In genomic region chr7:50542132-50542531, GRCh38 we compare ENCODE assay signal across 25 cellular contexts. TPM values are rescaled to one million over a fixed set of nuclear protein-coding genes. Genes with fewer than 3 reads are reported as not detected.
A peak's percentile ranks its signal among the peaks of the same experiment; 100 is the strongest.
DNase-seq lines count a peak whose midpoint lies in the region; ATAC-seq, FAIRE-seq and TF ChIP-seq lines count a peak whose summit lies in the region.
"Had no signal": no experiment of that assay in that cellular context is flagged by ENCODE, and none has a peak within 500 bp of the region (broad histone marks: within the 10 kb centered on the region; RNA-seq: fewer than 3 reads in every experiment).

No MANE protein-coding gene starts in this region.

- H3K79me2 ChIP-seq in SK-N-SH (ENCODE audit: insufficient read depth) (no peaks in the 10 kb centered on the region), neural progenitor cell (ENCODE audit: low read depth) (no peaks in the 10 kb centered on the region)

- H3K27me3 Mint-ChIP-seq in neural progenitor cell (ENCODE audit: insufficient read depth, low read depth) (peaks cover 3% of the 10 kb centered on the region), immature natural killer cell (ENCODE audit: low read depth in 3 of 3) (peaks cover 0 to 4% (median 3%) of the 10 kb centered on the region in 3 donors)
- H3K27me3 Mint-ChIP-seq: CD4-positive, alpha-beta T cell had no signal

- no peak for TF ChIP-seq POLR2A in esophagus muscularis mucosa (IDR thresholded peaks at IDR 0.05; ENCODE audit: low read depth)

- POLR2A ChIA-PET in SK-N-SH (lab: Yijun Ruan, JAX) = interaction anchor here (0.7 to 2.3 kb wide), 3 partner anchors 10 to 34 kb away, joined by 3 to 8 read pairs (median 3); no protein-coding TSS in a partner anchor

- intact Hi-C loops in esophagus muscularis mucosa (cut with DNase I) = no loop called here

- H3K36me3 ChIP-seq in SK-N-SH (replicated peaks in 1 of 2; ENCODE audit: control insufficient read depth in 1 of 2, insufficient read depth in 2 of 2, low read length in 1 of 2) (peaks cover 0 to 4% of the 10 kb centered on the region in 2 experiments), bronchial epithelial cell (ENCODE audit: control insufficient read depth, insufficient read depth, low read length) (no peaks in the 10 kb centered on the region), esophagus muscularis mucosa (no peaks in the 10 kb centered on the region), neural progenitor cell (no peaks in the 10 kb centered on the region)

- H3K27ac ChIP-seq in SK-N-SH (ENCODE audit: low read depth in 2 of 2, low read length in 1 of 2) (peak overlapping the region in 1 of 2 experiments; percentile 99; a peak in 2 of 4 replicates), esophagus muscularis mucosa (replicated peaks in 1 of 4) (no peak overlapping the region), neural progenitor cell (no peak overlapping the region)
- H3K27ac ChIP-seq: C4-2B, GM23248 had no signal

- H3K9ac ChIP-seq in SK-N-SH (no peak overlapping the region), neural progenitor cell (no peak overlapping the region)
- H3K9ac ChIP-seq: GM23248 had no signal

- 0 out of 2 replicates have a peak, but pooled peaks cover 3% of the 10 kb centered on the region for H4K20me1 ChIP-seq in SK-N-SH (ENCODE audit: insufficient read depth)
- H4K20me1 ChIP-seq in neural progenitor cell (ENCODE audit: low read depth) = no peaks in the 10 kb centered on the region

- no peak for ATAC-seq in left lobe of liver
- ATAC-seq: HCT116 had no signal

- WGBS in SK-N-SH (ENCODE audit: low lambda C conversion rate) = 66% methylated on average over 11 of the region's 11 CpGs
- WGBS in esophagus muscularis mucosa = 85% methylated on average over 11 of the region's 11 CpGs

- H3K27me3 ChIP-seq in SK-N-SH (ENCODE audit: insufficient read depth) = peaks cover 25% of the 10 kb centered on the region; the same call in 1 of the 2 replicates
- H3K27me3 ChIP-seq in bronchial epithelial cell (ENCODE audit: control insufficient read depth, insufficient read depth, low read length) = no peaks in the 10 kb centered on the region
- peaks cover 0 to 10% (median 0%) of the 10 kb centered on the region in 4 donors for H3K27me3 ChIP-seq in esophagus muscularis mucosa
- no peaks in the 10 kb centered on the region for H3K27me3 ChIP-seq in neural progenitor cell

- H3K9me3 Mint-ChIP-seq in neural progenitor cell (peaks cover 2% of the 10 kb centered on the region), immature natural killer cell (no peaks in the 10 kb centered on the region)
- H3K9me3 Mint-ChIP-seq: CD4-positive, alpha-beta T cell; HFFc6; IgD-negative memory B cell had no signal

- H3K4me1 Mint-ChIP-seq in neural progenitor cell = peaks cover 13% of the 10 kb centered on the region
- H3K4me1 Mint-ChIP-seq in immature natural killer cell = no peaks in the 10 kb centered on the region
- H3K4me1 Mint-ChIP-seq: IgD-negative memory B cell had no signal

- H3K4me3 ChIP-seq in SK-N-SH (ENCODE audit: low read depth in 2 of 2, low read length in 1 of 2) (no peak overlapping the region), bronchial epithelial cell (ENCODE audit: low read depth, low read length) (no peak overlapping the region), esophagus muscularis mucosa (no peak overlapping the region), neural progenitor cell (no peak overlapping the region)
- H3K4me3 ChIP-seq: GM23248 had no signal

- H3K36me3 Mint-ChIP-seq in neural progenitor cell (no peaks in the 10 kb centered on the region), immature natural killer cell (no peaks in the 10 kb centered on the region)
- H3K36me3 Mint-ChIP-seq: IgD-negative memory B cell had no signal

- TF ChIP-seq CTCF in SK-N-SH (IDR thresholded peaks at IDR 0.05) (no peak), bronchial epithelial cell (IDR thresholded peaks at IDR 0.05; ENCODE audit: insufficient read depth, low read length, severe bottlenecking) (no peak), esophagus muscularis mucosa (IDR thresholded peaks at IDR 0.05) (no peak), neural progenitor cell (IDR thresholded peaks at IDR 0.05) (no peak)

- H2AFZ ChIP-seq in SK-N-SH (ENCODE audit: low read depth) (no peak overlapping the region), neural progenitor cell (replicated peaks) (no peak overlapping the region)
- H2AFZ ChIP-seq: GM23248 had no signal

- DNase-seq in SK-N-SH (peak; percentile 49), bronchial epithelial cell (ENCODE audit: low read depth) (no peak), esophagus muscularis mucosa (ENCODE audit: extremely low spot score) (peak; percentile 53), neural progenitor cell (ENCODE audit: low spot score) (no peak), SIG-M5 treated with dmso at 0.1 percent for 504 hours (lab: John Stamatoyannopoulos, UW; ENCODE audit: unreplicated experiment) (no peak), left lobe of liver (ENCODE audit: low spot score) (no peak), immature natural killer cell (no peak)
- DNase-seq: AML-193; Caco-2; CD4-positive, alpha-beta T cell; DMS79; GDM1; GM23248; H7; HFFc6 had no signal

- CTCF ChIA-PET in SK-N-SH (lab: Yijun Ruan, JAX) = interaction anchor here (1.1 to 1.3 kb wide), 4 partner anchors 15 to 90 kb away, joined by 3 read pairs; no protein-coding TSS in a partner anchor

- no peaks in the 10 kb centered on the region for H3F3A ChIP-seq in SK-N-SH (replicated peaks; ENCODE audit: insufficient read depth)
- no peaks in the 10 kb centered on the region for H3F3A ChIP-seq in neural progenitor cell (ENCODE audit: low read depth)

- TF ChIP-seq RAD21 in SK-N-SH (IDR thresholded peaks at IDR 0.05; ENCODE audit: low read length) = no peak

- H3K4me2 ChIP-seq in SK-N-SH (no peak overlapping the region), neural progenitor cell (no peak overlapping the region)

- no peaks in the 10 kb centered on the region for H3K9me3 ChIP-seq in SK-N-SH
- H3K9me3 ChIP-seq in esophagus muscularis mucosa = no peaks in the 10 kb centered on the region
- H3K9me3 ChIP-seq in neural progenitor cell (ENCODE audit: low read depth) = no peaks in the 10 kb centered on the region
- H3K9me3 ChIP-seq: Caco-2 had no signal

- H3K9me2 ChIP-seq in SK-N-SH = no peaks in the 10 kb centered on the region

- H3K4me3 Mint-ChIP-seq in neural progenitor cell = no peak overlapping the region
- no peak overlapping the region for H3K4me3 Mint-ChIP-seq in immature natural killer cell
- H3K4me3 Mint-ChIP-seq: CD4-positive, alpha-beta T cell; HFFc6; IgD-negative memory B cell had no signal

- peak; percentile 52 for FAIRE-seq in bronchial epithelial cell (lab: Jason Lieb, UNC)
- FAIRE-seq: D721Med, GM12892, GM18507, HTR-8/SVneo had no signal

- H3K27ac Mint-ChIP-seq in neural progenitor cell = peak overlapping the region; percentile 23
- H3K27ac Mint-ChIP-seq in immature natural killer cell = no peak overlapping the region
- H3K27ac Mint-ChIP-seq: CD4-positive, alpha-beta T cell; HFFc6 had no signal

- peaks cover 0 to 78% of the 10 kb centered on the region in 2 experiments; a peak in 2 of 4 replicates for H3K4me1 ChIP-seq in SK-N-SH (ENCODE audit: control insufficient read depth in 1 of 2, insufficient read depth in 2 of 2, low read depth in 1 of 2, low read length in 1 of 2)
- no peaks in the 10 kb centered on the region for H3K4me1 ChIP-seq in esophagus muscularis mucosa
- peaks cover 8% of the 10 kb centered on the region for H3K4me1 ChIP-seq in neural progenitor cell
- H3K4me1 ChIP-seq: Caco-2 had no signal

- peak in 1 of 2 experiments; percentile 16; a peak in 1 of 4 replicates for TF ChIP-seq EP300 in SK-N-SH (IDR thresholded peaks at IDR 0.05; ENCODE audit: borderline replicate concordance in 1 of 2, low read depth in 1 of 2, low read length in 1 of 2)
- TF ChIP-seq EP300 in esophagus muscularis mucosa (IDR thresholded peaks at IDR 0.05) = no peak

TF ChIP-seq in SK-N-SH, 30 proteins besides CTCF, POLR2A, EP300 and RAD21:
- TF ChIP-seq PBX3 (IDR thresholded peaks at IDR 0.05) = no peak

RNA-seq across cellular contexts. Expression of gene DDC, which starts 23.1 kb away (rescaled TPM):
- polyA plus RNA-seq in SK-N-SH (2012; rRNA removed) (1.8 and 5.4 TPM in 2 replicates), immature natural killer cell (not detected)
- polyA plus RNA-seq in SK-N-SH (2012; cell fraction: cytosol; rRNA removed) = 5.0 and 9.3 TPM in 2 replicates
- 2.0 and 2.3 TPM in 2 replicates for polyA plus RNA-seq in SK-N-SH (2012; cell fraction: nucleus; rRNA removed)
- total RNA-seq in bronchial epithelial cell (0.26 TPM in 1 of 2 replicates, not detected in the other), esophagus muscularis mucosa (not detected), neural progenitor cell (ENCODE audit: low replicate concordance) (not detected in 2 replicates), left lobe of liver (48.6 TPM)
- total RNA-seq: A172; CD4-positive, alpha-beta T cell; Daoy; GM23248; HFFc6 had no signal
- polyA plus RNA-seq: BJ, GM23248, IgD-negative memory B cell had no signal

Comparison
In these comparisons a context has a peak if more than half of its experiments do, and no peak if none do; other contexts are left out.
1. DNase-seq: peak in SK-N-SH (single experiment) and esophagus muscularis mucosa (single experiment); none in bronchial epithelial cell (single experiment), neural progenitor cell (single experiment), SIG-M5 treated with dmso at 0.1 percent for 504 hours (single experiment), left lobe of liver (single experiment) and immature natural killer cell (0 of 3).
2. RNA of gene DDC, which starts 23.1 kb away (total RNA-seq): 48.6 TPM in left lobe of liver (single experiment); 0.26 TPM in bronchial epithelial cell, not detected in esophagus muscularis mucosa and not detected in neural progenitor cell; every median in the first group is over 10 times any median in the second.